In the genomic region with DNA sequence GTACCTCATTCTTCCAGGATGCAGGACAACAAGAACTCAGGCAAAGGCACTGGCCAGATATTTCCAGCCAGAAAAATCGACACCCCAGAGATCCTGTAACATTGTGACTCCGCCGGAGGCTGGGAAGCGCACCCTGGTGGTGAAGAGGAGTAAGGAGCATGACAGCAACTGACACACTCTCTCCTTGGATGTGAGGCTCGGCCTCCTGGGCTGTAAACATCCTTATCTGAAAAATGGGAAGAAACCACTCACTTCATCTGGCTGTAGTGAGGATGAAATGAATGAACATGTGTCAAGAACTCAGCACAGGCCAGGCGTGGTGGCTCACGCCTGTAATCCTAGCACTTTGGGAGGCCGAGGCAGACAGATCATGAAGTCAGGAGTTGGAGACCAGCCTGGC, we compare ENCODE assay signal across 8 cellular contexts. TPM values are rescaled to one million over a fixed set of nuclear protein-coding genes. Genes with fewer than 3 reads are reported as not detected.
DNase-seq lines count a peak whose midpoint lies in the region; ATAC-seq, FAIRE-seq and TF ChIP-seq lines count a peak whose summit lies in the region.

No MANE protein-coding gene starts in this region.

- DNase-seq in NCI-H2171 treated with DMSO at 0.1 percent for 48 hours (lab: John Stamatoyannopoulos, UW) (peak; percentile 10), NCI-H2171 (lab: John Stamatoyannopoulos, UW) (no peak), NCI-H1105 (lab: John Stamatoyannopoulos, UW) (peak; percentile 15), activated T-cell treated with anti-CD3 and anti-CD28 coated beads for 1 hour (ENCODE audit: low read depth) (peak; percentile 11), fibroblast of lung (ENCODE audit: low read depth in 2 of 2) (peak; percentile 22 to 41), small intestine (peak; percentile 54)

- H3K27me3 ChIP-seq in fibroblast of lung (ENCODE audit: control insufficient read depth, insufficient read depth, low read length) (no peaks in the 10 kb centered on the region), small intestine (ENCODE audit: control insufficient read depth in 2 of 2, insufficient read depth in 2 of 2, low read length in 2 of 2) (no peaks in the 10 kb centered on the region)

- 61 to 72% (median 68%) methylated on average over 8 of the region's 8 CpGs for WGBS in small intestine, 3 donors

- H3K36me3 ChIP-seq in fibroblast of lung (ENCODE audit: control insufficient read depth, insufficient read depth, low read length): peaks cover 19% of the 10 kb centered on the region
- H3K36me3 ChIP-seq in small intestine (ENCODE audit: control insufficient read depth in 2 of 2, insufficient read depth in 2 of 2, low read length in 2 of 2): no peaks in the 10 kb centered on the region

- FAIRE-seq in small intestine (lab: Jason Lieb, UNC): no peak

- H3K9me3 ChIP-seq in fibroblast of lung (ENCODE audit: control insufficient read depth, insufficient read depth, low read depth, low read length) (no peaks in the 10 kb centered on the region), small intestine (ENCODE audit: control insufficient read depth, low read depth) (no peaks in the 10 kb centered on the region)

- no peaks in the 10 kb centered on the region for H4K20me1 ChIP-seq in fibroblast of lung (ENCODE audit: control insufficient read depth, extremely low read depth, insufficient read depth, low read length)

- peak; percentile 66 to 87 for TF ChIP-seq CTCF in fibroblast of lung (conservative IDR thresholded peaks at IDR 0.05 in 1 of 2, IDR thresholded peaks at IDR 0.05 in 1 of 2; ENCODE audit: low read depth in 1 of 2, low read length in 2 of 2)

- no peak overlapping the region for H3K4me2 ChIP-seq in fibroblast of lung (ENCODE audit: extremely low read depth, insufficient read depth, low read length)

- no peak overlapping the region for H2AFZ ChIP-seq in fibroblast of lung (ENCODE audit: low read length)

- ATAC-seq in HG02759 (IDR thresholded peaks at IDR 0.05; ENCODE audit: unreplicated experiment) (no peak), GM21619 (IDR thresholded peaks at IDR 0.05; ENCODE audit: unreplicated experiment) (no peak)

- H3K4me1 ChIP-seq in fibroblast of lung (ENCODE audit: control insufficient read depth, extremely low read depth, insufficient read depth, low read length) (no peaks in the 10 kb centered on the region), small intestine (ENCODE audit: control insufficient read depth in 2 of 2, insufficient read depth in 1 of 2, low read depth in 1 of 2, low read length in 1 of 2) (no peaks in the 10 kb centered on the region)

- no peak overlapping the region for H3K4me3 ChIP-seq in fibroblast of lung (replicated peaks in 1 of 4; ENCODE audit: control extremely low read depth in 1 of 4, insufficient read depth in 1 of 4, low read depth in 3 of 4, low read length in 4 of 4)
- no peak overlapping the region for H3K4me3 ChIP-seq in small intestine (ENCODE audit: low read depth in 1 of 2, low read length in 2 of 2)

- no peaks in the 10 kb centered on the region for H3K79me2 ChIP-seq in fibroblast of lung (ENCODE audit: control insufficient read depth, insufficient read depth, low read length)

- H3K27ac ChIP-seq in fibroblast of lung (ENCODE audit: insufficient read depth, low read length) (no peak overlapping the region), small intestine (ENCODE audit: low read depth in 1 of 2, low read length in 1 of 2) (no peak overlapping the region)

- H3K9ac ChIP-seq in fibroblast of lung (ENCODE audit: insufficient read depth, low read length): no peak overlapping the region

RNA-seq across cellular contexts. Expression of gene TCHP, which starts 27.5 kb away (rescaled TPM):
- total RNA-seq in fibroblast of lung: 9.2 and 9.4 TPM in 2 replicates
- polyA plus RNA-seq in fibroblast of lung (10.3 and 14.0 TPM in 2 replicates), small intestine (10 to 100 TPM in 1 of 3 donors, 1 to 10 TPM in 2; 7.0 to 15.2 (median 7.8) TPM)
- polyA plus RNA-seq in fibroblast of lung (2012): 14.8 and 17.6 TPM in 2 replicates
- polyA minus RNA-seq in fibroblast of lung (ENCODE audit: low replicate concordance): 2.2 and 6.0 TPM in 2 replicates

RNA-seq across cellular contexts. Expression of gene GLTP, which starts 47.3 kb away (rescaled TPM):
- total RNA-seq in fibroblast of lung: 37.8 and 51.2 TPM in 2 replicates
- polyA plus RNA-seq in fibroblast of lung: 67.9 and 76.5 TPM in 2 replicates
- polyA plus RNA-seq in fibroblast of lung (2012): 54.5 and 62.9 TPM in 2 replicates
- polyA minus RNA-seq in fibroblast of lung (ENCODE audit: low replicate concordance): 54.7 and 58.5 TPM in 2 replicates
- 10 to 100 TPM; 16.6 to 32.7 (median 31.5) TPM for polyA plus RNA-seq in small intestine
